ENCODE assay signal across 9 cellular contexts in the genomic region with DNA sequence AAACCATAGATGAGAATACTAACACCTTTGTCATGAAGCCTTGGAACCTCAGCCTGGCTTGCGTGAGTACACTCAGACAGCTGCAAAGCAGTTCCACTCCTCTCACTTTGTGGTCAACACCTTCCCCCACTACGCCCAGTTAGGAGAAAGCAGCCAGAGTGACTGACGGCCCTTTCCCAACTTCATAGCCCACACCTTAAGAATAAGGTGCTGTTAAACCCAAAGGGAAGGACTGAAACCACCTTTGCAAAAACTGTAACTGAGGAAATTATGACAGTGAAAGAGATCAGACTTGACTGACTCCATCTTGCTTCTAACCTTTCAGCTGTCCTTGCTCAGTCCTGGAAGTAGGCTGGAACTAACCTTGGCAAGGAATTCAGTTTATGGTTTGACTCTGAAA. TPM values are rescaled to one million over a fixed set of nuclear protein-coding genes. Genes with fewer than 3 reads are reported as not detected.
A peak's percentile ranks its signal among the peaks of the same experiment; 100 is the strongest.
DNase-seq lines count a peak whose midpoint lies in the region; ATAC-seq, FAIRE-seq and TF ChIP-seq lines count a peak whose summit lies in the region.
"Had no signal": no experiment of that assay in that cellular context is flagged by ENCODE, and none has a peak within 500 bp of the region (broad histone marks: within the 10 kb centered on the region; RNA-seq: fewer than 3 reads in every experiment).

No MANE protein-coding gene starts in this region.

- H3K27ac ChIP-seq in left ventricle myocardium inferior (replicated peaks) = peak overlapping the region; percentile 60

- H3K36me3 ChIP-seq in left ventricle myocardium inferior = no peaks in the 10 kb centered on the region
- H3K36me3 ChIP-seq in H7 (replicated peaks; ENCODE audit: control insufficient read depth, insufficient read depth, low read length) = peaks cover 2% of the 10 kb centered on the region

- intact Hi-C loops in left ventricle myocardium inferior (cut with micrococcal nuclease) = no loop called here

- no peak overlapping the region for H3K4me3 ChIP-seq in left ventricle myocardium inferior
- H3K4me3 ChIP-seq in H7 (ENCODE audit: insufficient read depth, low read depth, low read length) = no peak overlapping the region

- H3K27me3 ChIP-seq in left ventricle myocardium inferior (ENCODE audit: low read depth) (no peaks in the 10 kb centered on the region), H7 (ENCODE audit: control insufficient read depth, insufficient read depth, low read length) (no peaks in the 10 kb centered on the region)

- peak; percentile 68 for ATAC-seq in HG03575 (IDR thresholded peaks at IDR 0.05; ENCODE audit: extremely low read depth, insufficient number of reproducible peaks, low FRiP score, unreplicated experiment)
- no peak for ATAC-seq in HG03025 (IDR thresholded peaks at IDR 0.05; ENCODE audit: low FRiP score, unreplicated experiment)

- no peak for TF ChIP-seq POLR2A in GM12891 (IDR thresholded peaks at IDR 0.05; ENCODE audit: low read depth, low read length)

- DNase-seq in GM12891 (ENCODE audit: insufficient read length, low spot score) (no peak), GM20000 (ENCODE audit: low spot score) (peak; percentile 31), left ventricle myocardium inferior (no peak), NCI-H146 treated with DMSO at 0.1 percent for 48 hours (lab: John Stamatoyannopoulos, UW; ENCODE audit: unreplicated experiment) (no peak), NCI-H526 treated with DMSO at 0.1 percent for 48 hours (lab: John Stamatoyannopoulos, UW) (no peak), H7 (no peak)
- DNase-seq: DMS153 had no signal

- FAIRE-seq in GM12891 (lab: Jason Lieb, UNC) = peak; percentile 69

- peaks cover 19% of the 10 kb centered on the region for H3K9me3 ChIP-seq in left ventricle myocardium inferior (replicated peaks)

- TF ChIP-seq CTCF in GM20000 (IDR thresholded peaks at IDR 0.05; ENCODE audit: extremely low read depth, missing control alignments) (no peak), left ventricle myocardium inferior (IDR thresholded peaks at IDR 0.05; ENCODE audit: borderline replicate concordance) (no peak)

- peaks cover 71% of the 10 kb centered on the region for H3K4me1 ChIP-seq in left ventricle myocardium inferior

TF ChIP-seq in GM12891, 5 proteins besides CTCF, POLR2A, EP300 and RAD21:
- TF ChIP-seq PAX5 (IDR thresholded peaks at IDR 0.05; ENCODE audit: insufficient read depth, low read length, severe bottlenecking) (no peak), TAF1 (IDR thresholded peaks at IDR 0.05; ENCODE audit: low read depth, low read length) (no peak), POU2F2 (IDR thresholded peaks at IDR 0.05; ENCODE audit: low read depth, low read length) (no peak), POLR2AphosphoS5 (IDR thresholded peaks at IDR 0.05; ENCODE audit: low read depth, low read length) (no peak), SPI1 (IDR thresholded peaks at IDR 0.05; ENCODE audit: low read depth, low read length) (no peak)

RNA-seq across cellular contexts. Expression of a gene that starts 13.7 kb away (rescaled TPM):
- 17.1 TPM for polyA plus RNA-seq in GM12891 (2012; ENCODE audit: low read depth, missing spikeins)
- total RNA-seq in left ventricle myocardium inferior = 18.3 TPM
- 18.8 and 25.8 TPM in 2 replicates for total RNA-seq in H7 (2014; rRNA removed; shearing (Covaris generic))
